In the genomic region with DNA sequence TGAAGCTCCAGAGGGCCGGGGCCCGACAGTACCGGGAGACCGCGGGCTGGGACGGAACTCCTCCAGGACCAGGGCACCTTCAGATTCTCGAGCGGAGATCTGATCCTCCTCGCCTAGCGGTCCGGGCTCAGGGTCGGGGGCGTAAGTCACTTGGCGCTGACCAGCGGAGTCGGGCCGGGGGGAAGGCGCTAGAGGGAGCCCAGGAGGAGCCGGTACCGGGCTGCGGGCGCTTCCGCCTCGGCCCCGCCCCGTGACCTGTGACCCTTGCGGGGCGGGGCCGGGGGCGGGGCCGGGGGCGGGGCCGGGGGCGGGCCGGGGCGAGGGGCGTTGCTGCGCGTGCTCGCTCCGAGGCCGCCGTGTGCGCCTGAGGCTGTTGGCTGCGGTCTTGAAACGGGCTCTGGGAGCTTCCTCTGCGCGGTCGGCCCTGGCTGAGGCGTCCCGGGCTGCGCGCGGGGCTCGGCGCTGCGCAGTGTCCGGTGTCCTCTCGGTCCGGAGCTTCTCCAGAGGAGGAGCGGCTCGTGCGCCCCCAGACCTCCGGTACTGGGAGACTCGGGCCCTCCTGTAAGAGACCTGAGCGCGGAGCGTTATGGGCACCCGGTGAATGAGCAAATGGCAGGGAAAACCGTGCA, we compare ENCODE assay signal across 8 cellular contexts. TPM values are rescaled to one million over a fixed set of nuclear protein-coding genes. Genes with fewer than 3 reads are reported as not detected.
DNase-seq lines count a peak whose midpoint lies in the region; ATAC-seq and TF ChIP-seq lines count a peak whose summit lies in the region.

TSS of gene ARSA (minus strand) at position 239 of the 629 bp plus-strand sequence. CDS start 373 bp downstream, outside the sequence.

- no peaks in the 10 kb centered on the region for H3K27me3 Mint-ChIP-seq in chondrocyte (ENCODE audit: low read depth)

- H3K9me3 Mint-ChIP-seq in chondrocyte (ENCODE audit: low read depth), result no peaks in the 10 kb centered on the region

- peaks cover 13% of the 10 kb centered on the region for H3K4me1 Mint-ChIP-seq in chondrocyte (ENCODE audit: low read depth)

- peak within 1 kb of the TSS; percentile 87 for H3K4me3 Mint-ChIP-seq in chondrocyte (ENCODE audit: unreplicated experiment)

- no peak within 1 kb of the TSS for H3K27ac Mint-ChIP-seq in chondrocyte (ENCODE audit: unreplicated experiment)

- H3K36me3 Mint-ChIP-seq in chondrocyte (ENCODE audit: low read depth), result no peaks in the 10 kb centered on the region

- peak; percentile 85 for ATAC-seq in HG02870 (IDR thresholded peaks at IDR 0.05; ENCODE audit: unreplicated experiment)
- ATAC-seq in activated CD4-positive, CD25-positive, alpha-beta regulatory T cell treated with anti-CD3 and anti-CD28 coated beads, Interleukin-2, amount 50 U/mL, for 24 hours, result peak; percentile 92 to 95

- TF ChIP-seq CTCF in chondrocyte (IDR thresholded peaks at IDR 0.05), result peak; percentile 70

- DNase-seq in NCI-H1417 (lab: John Stamatoyannopoulos, UW), result peak; percentile 28 to 82 (median 70)
- no peak for DNase-seq in NCI-H1417 treated with DMSO at 0.1 percent for 48 hours (lab: John Stamatoyannopoulos, UW)
- peak; percentile 56 for DNase-seq in NCI-H2196 (lab: John Stamatoyannopoulos, UW; ENCODE audit: unreplicated experiment)
- no peak for DNase-seq in chondrocyte (ENCODE audit: low spot score)
- DNase-seq in kidney glomerular epithelial cell (lab: John Stamatoyannopoulos, UW), result peak; percentile 56
- peak; percentile 58 to 59 for DNase-seq in stimulated activated CD4-positive, alpha-beta T cell treated with anti-CD3 and anti-CD28 coated beads, Interleukin-15, amount 100 ng/mL, for 48 hours (ENCODE audit: low read depth in 2 of 2)

RNA-seq across cellular contexts. Expression of gene ARSA, which starts in this region (rescaled TPM):
- 37.6 to 39.8 TPM (median 39.3 TPM) in 3 replicates for total RNA-seq in chondrocyte

Comparison
In these comparisons a context has a peak if more than half of its experiments do, and no peak if none do; other contexts are left out.
1. DNase-seq: peak in NCI-H1417 (3 of 3), NCI-H2196 (single experiment), kidney glomerular epithelial cell (single experiment) and stimulated activated CD4-positive, alpha-beta T cell treated with anti-CD3 and anti-CD28 coated beads, Interleukin-15, amount 100 ng/mL, for 48 hours (2 of 2); none in NCI-H1417 treated with DMSO at 0.1 percent for 48 hours (single experiment) and chondrocyte (single experiment).